Comparison of ENCODE assay signal across 24 cellular contexts in the genomic region with DNA sequence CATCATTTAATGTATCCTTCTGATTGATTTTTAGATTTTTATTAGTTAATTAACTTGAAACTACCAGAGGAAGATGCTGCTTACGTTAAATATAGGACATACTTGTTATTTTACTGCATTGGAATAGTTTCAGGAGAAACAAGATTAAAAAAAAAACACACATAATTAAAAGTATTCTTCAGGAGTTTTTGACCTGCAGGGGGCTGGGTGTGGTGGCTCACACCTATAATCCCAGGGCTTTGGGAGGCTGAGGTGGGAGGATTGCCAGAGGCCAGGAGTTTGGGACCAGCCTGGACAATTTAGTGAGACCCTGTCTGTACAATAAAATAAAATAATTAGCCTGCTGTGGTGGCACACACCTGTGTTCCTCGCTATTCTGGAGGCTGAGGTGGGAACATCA. TPM values are rescaled to one million over a fixed set of nuclear protein-coding genes. Genes with fewer than 3 reads are reported as not detected.
DNase-seq lines count a peak whose midpoint lies in the region; ATAC-seq, FAIRE-seq and TF ChIP-seq lines count a peak whose summit lies in the region.
"Had no signal": no experiment of that assay in that cellular context is flagged by ENCODE, and none has a peak within 500 bp of the region (broad histone marks: within the 10 kb centered on the region; RNA-seq: fewer than 3 reads in every experiment).

No MANE protein-coding gene starts in this region.

- CTCF ChIA-PET in HepG2 (lab: Yijun Ruan, JAX; ENCODE audit: low intra/inter-chr PET ratio, low total read pairs), result interaction anchor here (1.1 kb wide), 1 partner anchor 119 kb away, joined by 5 read pairs; no protein-coding TSS in a partner anchor

- TF ChIP-seq CTCF in DOHH2 (IDR thresholded peaks at IDR 0.05; ENCODE audit: low read depth, low read length, poor library complexity, severe bottlenecking) (peak; percentile 12), brain microvascular endothelial cell (IDR thresholded peaks at IDR 0.05; ENCODE audit: low read depth, low read length, missing control alignments) (peak; percentile 33), HepG2 (CRISPR knock-in tag; IDR thresholded peaks at IDR 0.05) (0 out of 2 replicates have a peak, but pooled peaks have one; percentile 9)

- H3K27me3 ChIP-seq in DOHH2 (ENCODE audit: control insufficient read depth, low read length), result no peaks in the 10 kb centered on the region
- no peaks in the 10 kb centered on the region for H3K27me3 ChIP-seq in brain microvascular endothelial cell (replicated peaks)
- H3K27me3 ChIP-seq in HepG2 (ENCODE audit: control insufficient read depth in 1 of 2, insufficient read depth in 2 of 2, low read length in 2 of 2), result no peaks in the 10 kb centered on the region
- H3K27me3 ChIP-seq: body of pancreas, gastrocnemius medialis had no signal

- H3K27ac ChIP-seq in DOHH2 (ENCODE audit: low read depth, low read length) (no peak overlapping the region), brain microvascular endothelial cell (no peak overlapping the region), HepG2 (ENCODE audit: extremely low read length, insufficient read depth, low read length) (no peak overlapping the region)
- H3K27ac ChIP-seq: body of pancreas, gastrocnemius medialis, HL-60 had no signal

- H3F3A ChIP-seq in DOHH2 (ENCODE audit: control insufficient read depth, insufficient read depth), result peaks cover 5% of the 10 kb centered on the region; the same call in 1 of the 2 replicates

- H3K9ac ChIP-seq in HepG2 (ENCODE audit: insufficient read depth, low read depth, low read length), result no peak overlapping the region

- H3K9me3 Mint-ChIP-seq in activated T-helper 17 cell treated with anti-CD3 and anti-CD28 coated beads, Interleukin-2, amount 50 U/mL, for 72 hours, result no peaks in the 10 kb centered on the region
- H3K9me3 Mint-ChIP-seq: activated naive CD4-positive, alpha-beta T cell treated with anti-CD3 and anti-CD28 coated beads for 36 hours; CD8-positive, alpha-beta memory T cell had no signal

- H3K9me3 ChIP-seq in DOHH2 (ENCODE audit: control insufficient read depth, insufficient read depth, low read length) (no peaks in the 10 kb centered on the region), HepG2 (ENCODE audit: low read length) (no peaks in the 10 kb centered on the region)
- H3K9me3 ChIP-seq: body of pancreas, gastrocnemius medialis had no signal

- no peak overlapping the region for H3K4me3 Mint-ChIP-seq in activated T-helper 17 cell treated with anti-CD3 and anti-CD28 coated beads, Interleukin-2, amount 50 U/mL, for 72 hours
- H3K4me3 Mint-ChIP-seq: activated naive CD4-positive, alpha-beta T cell treated with anti-CD3 and anti-CD28 coated beads for 36 hours; CD8-positive, alpha-beta memory T cell had no signal

- no peaks in the 10 kb centered on the region for H3K4me1 ChIP-seq in DOHH2 (ENCODE audit: control insufficient read depth, low read length)
- no peaks in the 10 kb centered on the region for H3K4me1 ChIP-seq in HepG2 (ENCODE audit: insufficient read depth, low read length)
- H3K4me1 ChIP-seq: body of pancreas, gastrocnemius medialis had no signal

- H4K20me1 ChIP-seq in DOHH2 (ENCODE audit: control insufficient read depth, insufficient read depth, low read depth, low read length) (0 out of 2 replicates have a peak, but pooled peaks cover 12% of the 10 kb centered on the region), HepG2 (ENCODE audit: insufficient read depth, low read length) (no peaks in the 10 kb centered on the region)

- intact Hi-C loops in HepG2 (cut with micrococcal nuclease; ENCODE audit: unreplicated experiment), result no loop called here

- no peak overlapping the region for H3K27ac Mint-ChIP-seq in activated T-helper 17 cell treated with anti-CD3 and anti-CD28 coated beads, Interleukin-2, amount 50 U/mL, for 72 hours
- H3K27ac Mint-ChIP-seq: activated naive CD4-positive, alpha-beta T cell treated with anti-CD3 and anti-CD28 coated beads for 36 hours had no signal

- H3K36me3 Mint-ChIP-seq in activated T-helper 17 cell treated with anti-CD3 and anti-CD28 coated beads, Interleukin-2, amount 50 U/mL, for 72 hours (ENCODE audit: low read depth), result peaks cover 100% of the 10 kb centered on the region

- POLR2A ChIA-PET in HepG2 (lab: Yijun Ruan, JAX), result no interaction called here

- H3K36me3 ChIP-seq in DOHH2 (ENCODE audit: control insufficient read depth, low read length), result peaks cover 93% of the 10 kb centered on the region
- H3K36me3 ChIP-seq in brain microvascular endothelial cell (replicated peaks), result peaks cover 37% of the 10 kb centered on the region
- peaks cover 10 to 60% of the 10 kb centered on the region in 2 experiments for H3K36me3 ChIP-seq in HepG2 (replicated peaks in 1 of 2; ENCODE audit: control insufficient read depth in 1 of 2, insufficient read depth in 2 of 2, low read length in 2 of 2)

- TF ChIP-seq EP300 in HepG2 (IDR thresholded peaks at IDR 0.05; ENCODE audit: low read depth in 2 of 2, low read length in 2 of 2) (no peak), HepG2 (CRISPR knock-in tag; IDR thresholded peaks at IDR 0.05; ENCODE audit: borderline replicate concordance) (no peak)

- BruUV-seq in HepG2 (replicated peaks; lab: Mats Ljungman, UMichigan), result no TSS peak

- 95% methylated on average over 2 of the region's 2 CpGs for WGBS in HepG2 (ENCODE audit: low lambda C conversion rate)

- H3K4me3 ChIP-seq in DOHH2 (ENCODE audit: low read length), result no peak overlapping the region
- H3K4me3 ChIP-seq in brain microvascular endothelial cell (ENCODE audit: low read depth, low read length), result no peak overlapping the region
- H3K4me3 ChIP-seq in HepG2 (replicated peaks in 1 of 3; ENCODE audit: insufficient read depth in 1 of 3, low read depth in 2 of 3, low read length in 3 of 3), result no peak overlapping the region
- H3K4me3 ChIP-seq: body of pancreas, gastrocnemius medialis had no signal

- FAIRE-seq in HepG2 (lab: Jason Lieb, UNC), result no peak

- no peaks in the 10 kb centered on the region for H3K9me2 ChIP-seq in DOHH2 (replicated peaks; ENCODE audit: control insufficient read depth, low read length)

- ATAC-seq in HepG2 (no peak), GM18858 (IDR thresholded peaks at IDR 0.05; ENCODE audit: unreplicated experiment) (no peak)
- ATAC-seq in activated T-helper 17 cell treated with anti-CD3 and anti-CD28 coated beads, Interleukin-2, amount 50 U/mL, for 72 hours (replicated peaks), result no peak
- ATAC-seq: body of pancreas, gastrocnemius medialis, left ventricle myocardium superior had no signal

- no peak overlapping the region for H2AFZ ChIP-seq in HepG2 (ENCODE audit: low read length)

- no peak for TF ChIP-seq POLR2A in HepG2 (IDR thresholded peaks at IDR 0.05; ENCODE audit: insufficient read depth in 1 of 2, low read depth in 2 of 2, low read length in 2 of 2)

- no peaks in the 10 kb centered on the region for H3K27me3 Mint-ChIP-seq in activated T-helper 17 cell treated with anti-CD3 and anti-CD28 coated beads, Interleukin-2, amount 50 U/mL, for 72 hours
- H3K27me3 Mint-ChIP-seq: CD8-positive, alpha-beta memory T cell had no signal

- in situ Hi-C loops in brain microvascular endothelial cell (cut with HindIII; ENCODE audit: low pct_ligation_motif_present, low sequenced_read_pairs) (no loop called here), HepG2 (cut with HindIII; ENCODE audit: extremely low pct_ligation_motif_present, low pct_unique_long_range_greater_than_20kb) (no loop called here)

- H3K4me2 ChIP-seq in DOHH2 (ENCODE audit: low read length), result no peak overlapping the region
- no peak overlapping the region for H3K4me2 ChIP-seq in HepG2 (ENCODE audit: low read depth, low read length)

- TF ChIP-seq RAD21 in HepG2 (CRISPR knock-in tag; IDR thresholded peaks at IDR 0.05), result no peak

- DNase-seq in DMS 273 (lab: John Stamatoyannopoulos, UW; ENCODE audit: unreplicated experiment), result peak; percentile 14
- no peak for DNase-seq in DMS 273 treated with DMSO at 0.1 percent for 48 hours (lab: John Stamatoyannopoulos, UW)
- DNase-seq in brain microvascular endothelial cell, result no peak
- no peak for DNase-seq in HepG2 (ENCODE audit: low spot score)
- DNase-seq in NCI-H2196 (lab: John Stamatoyannopoulos, UW; ENCODE audit: unreplicated experiment), result no peak
- DNase-seq: 8988T; activated naive CD4-positive, alpha-beta T cell treated with anti-CD3 and anti-CD28 coated beads for 36 hours; body of pancreas; CD8-positive, alpha-beta memory T cell; effector CD4-positive, alpha-beta T cell; gastrocnemius medialis; KBM-7; left ventricle myocardium superior; NCI-H1105; NCI-H2171; NCI-H748 treated with DMSO at 0.1 percent for 48 hours; stimulated activated CD4-positive, alpha-beta T cell treated with anti-CD3 and anti-CD28 coated beads, Interleukin-12 subunit alpha, Interleukin-12 subunit beta, amount 100 ng/mL, for 4 hours; stimulated activated naive CD4-positive, alpha-beta T cell had no signal

- H3K4me1 Mint-ChIP-seq in activated T-helper 17 cell treated with anti-CD3 and anti-CD28 coated beads, Interleukin-2, amount 50 U/mL, for 72 hours, result peaks cover 12% of the 10 kb centered on the region

- peaks cover 28% of the 10 kb centered on the region for H3K79me2 ChIP-seq in DOHH2 (ENCODE audit: control insufficient read depth, low read length)
- no peaks in the 10 kb centered on the region for H3K79me2 ChIP-seq in HepG2 (ENCODE audit: insufficient read depth, low read length)

RNA-seq across cellular contexts. Expression of a gene that starts 10.7 kb away (rescaled TPM):
- total RNA-seq in HepG2 (2016; rRNA removed; fragmentation: Illumina TruSeq; extraction: Trizol), result 10.5 and 12.2 TPM in 2 replicates
- 4.6 and 9.6 TPM in 2 replicates for total RNA-seq in HepG2 (2016; cell fraction: cytosol; rRNA removed; fragmentation: Illumina TruSeq; extraction: Trizol; ENCODE audit: low read depth)
- total RNA-seq in HepG2 (2016; cell fraction: insoluble cytoplasmic fraction; rRNA removed; fragmentation: Illumina TruSeq; extraction: Trizol), result 8.4 and 9.8 TPM in 2 replicates
- 10.8 and 12.2 TPM in 2 replicates for total RNA-seq in HepG2 (2016; cell fraction: membrane; rRNA removed; fragmentation: Illumina TruSeq; extraction: Trizol)
- total RNA-seq in HepG2 (2016; cell fraction: nucleus; rRNA removed; fragmentation: Illumina TruSeq; extraction: Trizol), result 14.2 and 14.8 TPM in 2 replicates
- polyA plus RNA-seq in HepG2 (2011; rRNA removed), result 8.8 and 9.1 TPM in 2 replicates
- 4.3 and 5.7 TPM in 2 replicates for polyA plus RNA-seq in HepG2 (2011; cell fraction: cytosol; rRNA removed)
- 14.0 and 15.1 TPM in 2 replicates for polyA plus RNA-seq in HepG2 (2011; cell fraction: nucleus; rRNA removed)
- 20.1 and 22.9 TPM in 2 replicates for polyA plus RNA-seq in HepG2 (2012)
- 2.6 and 2.7 TPM in 2 replicates for polyA plus RNA-seq in HepG2 (2016; cell fraction: cytosol; fragmentation: Illumina TruSeq; extraction: Trizol; ENCODE audit: low read depth)
- 14.3 and 19.8 TPM in 2 replicates for polyA plus RNA-seq in HepG2 (2016; cell fraction: insoluble cytoplasmic fraction; fragmentation: Illumina TruSeq; extraction: Trizol; ENCODE audit: low read depth)
- 5.6 and 7.4 TPM in 2 replicates for polyA plus RNA-seq in HepG2 (2016; cell fraction: membrane; fragmentation: Illumina TruSeq; extraction: Trizol; ENCODE audit: low read depth)
- 15.6 and 15.9 TPM in 2 replicates for polyA plus RNA-seq in HepG2 (2016; cell fraction: nucleus; fragmentation: Illumina TruSeq; extraction: Trizol; ENCODE audit: insufficient read depth, low read depth)
- polyA minus RNA-seq in HepG2 (2011; rRNA and poly(A)+ RNA removed; ENCODE audit: low replicate concordance), result 10.1 and 20.3 TPM in 2 replicates
- 15.6 and 20.4 TPM in 2 replicates for polyA minus RNA-seq in HepG2 (2011; cell fraction: cytosol; rRNA and poly(A)+ RNA removed)
- 42.4 and 45.3 TPM in 2 replicates for polyA minus RNA-seq in HepG2 (2011; cell fraction: nucleus; rRNA and poly(A)+ RNA removed)
- 10 to 100 TPM; 35.7 to 39.7 TPM for total RNA-seq in activated T-helper 17 cell treated with anti-CD3 and anti-CD28 coated beads, Interleukin-2, amount 50 U/mL, for 72 hours

RNA-seq across cellular contexts. Expression of a gene that starts 48.4 kb away (rescaled TPM):
- 0.08 and 0.11 TPM in 2 replicates for total RNA-seq in HepG2 (2016; rRNA removed; fragmentation: Illumina TruSeq; extraction: Trizol)
- total RNA-seq in HepG2 (2016; cell fraction: cytosol; rRNA removed; fragmentation: Illumina TruSeq; extraction: Trizol; ENCODE audit: low read depth), result not detected in 2 replicates
- total RNA-seq in HepG2 (2016; cell fraction: insoluble cytoplasmic fraction; rRNA removed; fragmentation: Illumina TruSeq; extraction: Trizol), result 0.06 and 0.11 TPM in 2 replicates
- 0.06 TPM in 1 of 2 replicates, not detected in the other for total RNA-seq in HepG2 (2016; cell fraction: membrane; rRNA removed; fragmentation: Illumina TruSeq; extraction: Trizol)
- total RNA-seq in HepG2 (2016; cell fraction: nucleus; rRNA removed; fragmentation: Illumina TruSeq; extraction: Trizol), result 0.84 TPM in 1 of 2 replicates, not detected in the other
- polyA plus RNA-seq in HepG2 (2011; rRNA removed), result 0.30 and 0.71 TPM in 2 replicates
- polyA plus RNA-seq in HepG2 (2011; cell fraction: cytosol; rRNA removed), result 0.20 and 0.68 TPM in 2 replicates
- polyA plus RNA-seq in HepG2 (2011; cell fraction: nucleus; rRNA removed), result 0.10 and 0.17 TPM in 2 replicates
- polyA plus RNA-seq in HepG2 (2012), result 3.2 and 10.9 TPM in 2 replicates
- polyA plus RNA-seq in HepG2 (2016; cell fraction: cytosol; fragmentation: Illumina TruSeq; extraction: Trizol; ENCODE audit: low read depth), result not detected in 2 replicates
- polyA plus RNA-seq in HepG2 (2016; cell fraction: insoluble cytoplasmic fraction; fragmentation: Illumina TruSeq; extraction: Trizol; ENCODE audit: low read depth), result not detected in 2 replicates
- polyA plus RNA-seq in HepG2 (2016; cell fraction: membrane; fragmentation: Illumina TruSeq; extraction: Trizol; ENCODE audit: low read depth), result not detected in 2 replicates
- 0.15 TPM in 1 of 2 replicates, not detected in the other for polyA plus RNA-seq in HepG2 (2016; cell fraction: nucleus; fragmentation: Illumina TruSeq; extraction: Trizol; ENCODE audit: insufficient read depth, low read depth)
- 0.26 TPM in 1 of 2 replicates, not detected in the other for polyA minus RNA-seq in HepG2 (2011; rRNA and poly(A)+ RNA removed; ENCODE audit: low replicate concordance)
- polyA minus RNA-seq in HepG2 (2011; cell fraction: cytosol; rRNA and poly(A)+ RNA removed), result 0.30 TPM in 1 of 2 replicates, not detected in the other
- polyA minus RNA-seq in HepG2 (2011; cell fraction: nucleus; rRNA and poly(A)+ RNA removed), result 0.26 and 0.62 TPM in 2 replicates
- not detected for total RNA-seq in activated T-helper 17 cell treated with anti-CD3 and anti-CD28 coated beads, Interleukin-2, amount 50 U/mL, for 72 hours
- total RNA-seq: activated naive CD4-positive, alpha-beta T cell treated with anti-CD3 and anti-CD28 coated beads for 36 hours; body of pancreas; CD8-positive, alpha-beta memory T cell; left ventricle myocardium superior; myocyte; urinary bladder had no signal
- polyA plus RNA-seq: CD8-positive, alpha-beta memory T cell had no signal
